ENCODE assay signal across 8 cellular contexts in genomic region chrX:129115104-129115503, GRCh38.
A peak's percentile ranks its signal among the peaks of the same experiment; 100 is the strongest.
DNase-seq lines count a peak whose midpoint lies in the region; ATAC-seq, FAIRE-seq and TF ChIP-seq lines count a peak whose summit lies in the region.
"Had no signal": no experiment of that assay in that cellular context is flagged by ENCODE, and none has a peak within 500 bp of the region (broad histone marks: within the 10 kb centered on the region; RNA-seq: fewer than 3 reads in every experiment).

No MANE protein-coding gene starts in this region.

- peak; percentile 68 for FAIRE-seq in TTC549 (lab: Jason Lieb, UNC)

- no peak overlapping the region for H3K4me3 ChIP-seq in GM12864 (ENCODE audit: low read depth, low read length)
- no peak overlapping the region for H3K4me3 ChIP-seq in left lung

- intact Hi-C loops in left lung (cut with DNase I), result no loop called here

- H3K36me3 ChIP-seq in left lung, result no peaks in the 10 kb centered on the region

- ATAC-seq in GM19463 (IDR thresholded peaks at IDR 0.05; ENCODE audit: unreplicated experiment) (peak; percentile 88), left lung (peak; percentile 56), HG02840 (IDR thresholded peaks at IDR 0.05; ENCODE audit: low FRiP score, unreplicated experiment) (no peak)

- TF ChIP-seq CTCF in GM12864 (IDR thresholded peaks at IDR 0.05; ENCODE audit: low read depth, low read length, missing control alignments), result peak; percentile 32
- no peak for TF ChIP-seq CTCF in left lung (IDR thresholded peaks at IDR 0.05)

- no peaks in the 10 kb centered on the region for H3K4me1 ChIP-seq in left lung
- H3K4me1 ChIP-seq: parathyroid adenoma had no signal

- no peak for DNase-seq in GM12864 (ENCODE audit: low read depth)
- peak; percentile 39 for DNase-seq in HuH-7 (ENCODE audit: low spot score)
- DNase-seq in left lung, result no peak
- no peak for DNase-seq in effector CD8-positive, alpha-beta T cell (lab: John Stamatoyannopoulos, UW)

- H3K27ac ChIP-seq in left lung, result no peak overlapping the region
- H3K27ac ChIP-seq: parathyroid adenoma had no signal

- no peaks in the 10 kb centered on the region for H3K27me3 ChIP-seq in left lung

- H3K9me3 ChIP-seq in left lung, result no peaks in the 10 kb centered on the region
